Comparison of ENCODE assay signal across 1 cellular context in genomic region chr6:107846262-107846795, GRCh38.
TF ChIP-seq lines count a peak whose summit lies in the region.

No MANE protein-coding gene starts in this region.

TF ChIP-seq in K562, 482 proteins besides CTCF, POLR2A, EP300 and RAD21:
- TF ChIP-seq SPI1 (IDR thresholded peaks at IDR 0.05; ENCODE audit: borderline replicate concordance, low read depth, low read length) (peak; percentile 52; the same call in 1 of the 2 replicates), FOSL1 (tag; conservative IDR thresholded peaks at IDR 0.05) (no peak)
